In genomic region chr5:144369001-144369400, GRCh38 we compare ENCODE assay signal across 15 cellular contexts.
DNase-seq lines count a peak whose midpoint lies in the region; ATAC-seq and TF ChIP-seq lines count a peak whose summit lies in the region.
"Had no signal": no experiment of that assay in that cellular context is flagged by ENCODE, and none has a peak within 500 bp of the region (broad histone marks: within the 10 kb centered on the region; RNA-seq: fewer than 3 reads in every experiment).

No MANE protein-coding gene starts in this region.

- H3K4me3 ChIP-seq in GM12865 (ENCODE audit: low read depth, low read length) (no peak overlapping the region), epithelial cell of proximal tubule (ENCODE audit: low read depth, low read length) (no peak overlapping the region), esophagus muscularis mucosa (no peak overlapping the region)
- H3K4me3 ChIP-seq: ascending aorta, hepatocyte, MG63, transverse colon had no signal

- H3K27ac Mint-ChIP-seq in HFFc6 = peak overlapping the region; percentile 17; the same call in 1 of the 2 replicates
- H3K27ac Mint-ChIP-seq in activated naive CD4-positive, alpha-beta T cell treated with anti-CD3 and anti-CD28 coated beads, Interleukin-2, amount 10 ng/mL, durations not matched to agents 7 days and 5 days = no peak overlapping the region
- H3K27ac Mint-ChIP-seq: CD8-positive, alpha-beta memory T cell; effector memory CD8-positive, alpha-beta T cell had no signal

- peak; percentile 15 for DNase-seq in GM12865 (ENCODE audit: low read depth)
- DNase-seq in HFFc6 = no peak
- peak; percentile 92 for DNase-seq in NCI-H146 (lab: John Stamatoyannopoulos, UW)
- peak; percentile 64 for DNase-seq in epithelial cell of proximal tubule (ENCODE audit: low read depth)
- no peak for DNase-seq in GDM1 (lab: John Stamatoyannopoulos, UW)
- no peak for DNase-seq in esophagus muscularis mucosa (ENCODE audit: extremely low spot score)
- no peak for DNase-seq in activated naive CD4-positive, alpha-beta T cell treated with anti-CD3 and anti-CD28 coated beads, Interleukin-2, amount 10 ng/mL, durations not matched to agents 7 days and 5 days
- DNase-seq: activated T-cell treated with anti-CD3 and anti-CD28 coated beads, Interleukin-2, amount 50 U/mL, for 1 hour; CD8-positive, alpha-beta memory T cell; effector memory CD8-positive, alpha-beta T cell; MG63; transverse colon had no signal

- no peaks in the 10 kb centered on the region for H3K36me3 ChIP-seq in esophagus muscularis mucosa
- H3K36me3 ChIP-seq: ascending aorta, MG63, transverse colon had no signal

- no peak for TF ChIP-seq EP300 in esophagus muscularis mucosa (IDR thresholded peaks at IDR 0.05)

- TF ChIP-seq CTCF in GM12865 (IDR thresholded peaks at IDR 0.05; ENCODE audit: insufficient read depth, low read depth, low read length, missing control alignments) (no peak), HFFc6 (IDR thresholded peaks at IDR 0.05) (no peak), epithelial cell of proximal tubule (conservative IDR thresholded peaks at IDR 0.05; ENCODE audit: low read depth, low read length) (no peak), esophagus muscularis mucosa (IDR thresholded peaks at IDR 0.05) (no peak)

- WGBS in esophagus muscularis mucosa = 82% methylated on average over 4 of the region's 4 CpGs

- no peaks in the 10 kb centered on the region for H3K9me3 Mint-ChIP-seq in HFFc6
- no peaks in the 10 kb centered on the region for H3K9me3 Mint-ChIP-seq in activated naive CD4-positive, alpha-beta T cell treated with anti-CD3 and anti-CD28 coated beads, Interleukin-2, amount 10 ng/mL, durations not matched to agents 7 days and 5 days
- H3K9me3 Mint-ChIP-seq: effector memory CD8-positive, alpha-beta T cell had no signal

- peaks cover 2% of the 10 kb centered on the region for H3K27me3 Mint-ChIP-seq in HFFc6 (ENCODE audit: insufficient read depth)
- no peaks in the 10 kb centered on the region for H3K27me3 Mint-ChIP-seq in activated naive CD4-positive, alpha-beta T cell treated with anti-CD3 and anti-CD28 coated beads, Interleukin-2, amount 10 ng/mL, durations not matched to agents 7 days and 5 days
- H3K27me3 Mint-ChIP-seq: effector memory CD8-positive, alpha-beta T cell had no signal

- no peaks in the 10 kb centered on the region for H3K36me3 Mint-ChIP-seq in HFFc6 (ENCODE audit: low read depth)
- H3K36me3 Mint-ChIP-seq in activated naive CD4-positive, alpha-beta T cell treated with anti-CD3 and anti-CD28 coated beads, Interleukin-2, amount 10 ng/mL, durations not matched to agents 7 days and 5 days = no peaks in the 10 kb centered on the region
- H3K36me3 Mint-ChIP-seq: CD8-positive, alpha-beta memory T cell had no signal

- CTCF ChIA-PET in activated naive CD4-positive, alpha-beta T cell treated with anti-CD3 and anti-CD28 coated beads, Interleukin-2, amount 10 ng/mL, durations not matched to agents 7 days and 5 days (lab: Charles Lee) = no interaction called here

- H3K27ac ChIP-seq in esophagus muscularis mucosa (replicated peaks in 1 of 4) = no peak overlapping the region
- H3K27ac ChIP-seq: ascending aorta, hepatocyte, transverse colon had no signal

- intact Hi-C loops in esophagus muscularis mucosa (cut with DNase I) = no loop called here

- peaks cover 0 to 7% (median 0%) of the 10 kb centered on the region in 4 donors for H3K27me3 ChIP-seq in esophagus muscularis mucosa
- H3K27me3 ChIP-seq: ascending aorta, hepatocyte, transverse colon had no signal

- ATAC-seq in HG03045 (IDR thresholded peaks at IDR 0.05; ENCODE audit: unreplicated experiment) = no peak
- ATAC-seq: effector memory CD8-positive, alpha-beta T cell had no signal

- H3K9me3 ChIP-seq in esophagus muscularis mucosa = no peaks in the 10 kb centered on the region
- H3K9me3 ChIP-seq: ascending aorta, MG63, transverse colon had no signal

- peak overlapping the region; percentile 9; the same call in 1 of the 2 replicates for H3K4me3 Mint-ChIP-seq in HFFc6
- no peak overlapping the region for H3K4me3 Mint-ChIP-seq in activated naive CD4-positive, alpha-beta T cell treated with anti-CD3 and anti-CD28 coated beads, Interleukin-2, amount 10 ng/mL, durations not matched to agents 7 days and 5 days
- H3K4me3 Mint-ChIP-seq: CD8-positive, alpha-beta memory T cell; effector memory CD8-positive, alpha-beta T cell had no signal

- H3K4me1 ChIP-seq in esophagus muscularis mucosa = peaks cover 0 to 3% (median 0%) of the 10 kb centered on the region in 4 donors
- H3K4me1 ChIP-seq: ascending aorta, transverse colon had no signal

- peaks cover 43% of the 10 kb centered on the region for H3K4me1 Mint-ChIP-seq in HFFc6 (ENCODE audit: low read depth)
- no peaks in the 10 kb centered on the region for H3K4me1 Mint-ChIP-seq in activated naive CD4-positive, alpha-beta T cell treated with anti-CD3 and anti-CD28 coated beads, Interleukin-2, amount 10 ng/mL, durations not matched to agents 7 days and 5 days
- H3K4me1 Mint-ChIP-seq: CD8-positive, alpha-beta memory T cell had no signal

- no peak for TF ChIP-seq POLR2A in esophagus muscularis mucosa (IDR thresholded peaks at IDR 0.05; ENCODE audit: low read depth)

Comparison
In these comparisons a context has a peak if more than half of its experiments do, and no peak if none do; other contexts are left out.
1. DNase-seq: peak in GM12865 (single experiment), NCI-H146 (single experiment) and epithelial cell of proximal tubule (single experiment); none in HFFc6 (single experiment), GDM1 (single experiment), esophagus muscularis mucosa (single experiment) and activated naive CD4-positive, alpha-beta T cell treated with anti-CD3 and anti-CD28 coated beads, Interleukin-2, amount 10 ng/mL, durations not matched to agents 7 days and 5 days (single experiment).